ENCODE assay signal across 1 cellular context in genomic region chr6:75602164-75602896, GRCh38.
TF ChIP-seq lines count a peak whose summit lies in the region.

No MANE protein-coding gene starts in this region.

TF ChIP-seq in HEK293, 187 proteins besides CTCF, POLR2A, EP300 and RAD21 (continued from another document and continues in another):
- TF ChIP-seq, protein P1, sequence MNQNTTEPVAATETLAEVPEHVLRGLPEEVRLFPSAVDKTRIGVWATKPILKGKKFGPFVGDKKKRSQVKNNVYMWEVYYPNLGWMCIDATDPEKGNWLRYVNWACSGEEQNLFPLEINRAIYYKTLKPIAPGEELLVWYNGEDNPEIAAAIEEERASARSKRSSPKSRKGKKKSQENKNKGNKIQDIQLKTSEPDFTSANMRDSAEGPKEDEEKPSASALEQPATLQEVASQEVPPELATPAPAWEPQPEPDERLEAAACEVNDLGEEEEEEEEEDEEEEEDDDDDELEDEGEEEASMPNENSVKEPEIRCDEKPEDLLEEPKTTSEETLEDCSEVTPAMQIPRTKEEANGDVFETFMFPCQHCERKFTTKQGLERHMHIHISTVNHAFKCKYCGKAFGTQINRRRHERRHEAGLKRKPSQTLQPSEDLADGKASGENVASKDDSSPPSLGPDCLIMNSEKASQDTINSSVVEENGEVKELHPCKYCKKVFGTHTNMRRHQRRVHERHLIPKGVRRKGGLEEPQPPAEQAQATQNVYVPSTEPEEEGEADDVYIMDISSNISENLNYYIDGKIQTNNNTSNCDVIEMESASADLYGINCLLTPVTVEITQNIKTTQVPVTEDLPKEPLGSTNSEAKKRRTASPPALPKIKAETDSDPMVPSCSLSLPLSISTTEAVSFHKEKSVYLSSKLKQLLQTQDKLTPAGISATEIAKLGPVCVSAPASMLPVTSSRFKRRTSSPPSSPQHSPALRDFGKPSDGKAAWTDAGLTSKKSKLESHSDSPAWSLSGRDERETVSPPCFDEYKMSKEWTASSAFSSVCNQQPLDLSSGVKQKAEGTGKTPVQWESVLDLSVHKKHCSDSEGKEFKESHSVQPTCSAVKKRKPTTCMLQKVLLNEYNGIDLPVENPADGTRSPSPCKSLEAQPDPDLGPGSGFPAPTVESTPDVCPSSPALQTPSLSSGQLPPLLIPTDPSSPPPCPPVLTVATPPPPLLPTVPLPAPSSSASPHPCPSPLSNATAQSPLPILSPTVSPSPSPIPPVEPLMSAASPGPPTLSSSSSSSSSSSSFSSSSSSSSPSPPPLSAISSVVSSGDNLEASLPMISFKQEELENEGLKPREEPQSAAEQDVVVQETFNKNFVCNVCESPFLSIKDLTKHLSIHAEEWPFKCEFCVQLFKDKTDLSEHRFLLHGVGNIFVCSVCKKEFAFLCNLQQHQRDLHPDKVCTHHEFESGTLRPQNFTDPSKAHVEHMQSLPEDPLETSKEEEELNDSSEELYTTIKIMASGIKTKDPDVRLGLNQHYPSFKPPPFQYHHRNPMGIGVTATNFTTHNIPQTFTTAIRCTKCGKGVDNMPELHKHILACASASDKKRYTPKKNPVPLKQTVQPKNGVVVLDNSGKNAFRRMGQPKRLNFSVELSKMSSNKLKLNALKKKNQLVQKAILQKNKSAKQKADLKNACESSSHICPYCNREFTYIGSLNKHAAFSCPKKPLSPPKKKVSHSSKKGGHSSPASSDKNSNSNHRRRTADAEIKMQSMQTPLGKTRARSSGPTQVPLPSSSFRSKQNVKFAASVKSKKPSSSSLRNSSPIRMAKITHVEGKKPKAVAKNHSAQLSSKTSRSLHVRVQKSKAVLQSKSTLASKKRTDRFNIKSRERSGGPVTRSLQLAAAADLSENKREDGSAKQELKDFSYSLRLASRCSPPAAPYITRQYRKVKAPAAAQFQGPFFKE (tag by site-specific recombination; IDR thresholded peaks at IDR 0.05; ENCODE audit: borderline replicate concordance), result no peak
- TF ChIP-seq PRDM4 (tag by site-specific recombination; IDR thresholded peaks at IDR 0.05) (no peak), ZNF513 (tag by site-specific recombination; IDR thresholded peaks at IDR 0.05) (no peak; the same call in 1 of the 2 replicates), ZNF701 (tag by site-specific recombination; IDR thresholded peaks at IDR 0.05) (no peak), ZNF610 (tag by site-specific recombination; IDR thresholded peaks at IDR 0.05; ENCODE audit: borderline replicate concordance) (0 out of 2 replicates have a peak, but pooled peaks have one; percentile 9), ZNF302 (tag by site-specific recombination; IDR thresholded peaks at IDR 0.05; ENCODE audit: low read depth) (no peak), ZNF660 (tag by site-specific recombination; IDR thresholded peaks at IDR 0.05) (peak; percentile 78; the same call in 1 of the 2 replicates), ZBTB1 (tag by site-specific recombination; IDR thresholded peaks at IDR 0.05) (no peak), RBAK (tag by site-specific recombination; IDR thresholded peaks at IDR 0.05) (no peak), ZNF23 (tag by site-specific recombination; IDR thresholded peaks at IDR 0.05; ENCODE audit: borderline replicate concordance) (no peak), ZNF248 (tag by site-specific recombination; IDR thresholded peaks at IDR 0.05) (no peak), ZNF664 (tag by site-specific recombination; IDR thresholded peaks at IDR 0.05) (no peak), ZSCAN23 (tag by site-specific recombination; IDR thresholded peaks at IDR 0.05) (no peak), ZNF157 (tag by site-specific recombination; IDR thresholded peaks at IDR 0.05) (no peak), EGR2 (tag by site-specific recombination; IDR thresholded peaks at IDR 0.05; ENCODE audit: low read depth) (peak; percentile 90), ZNF394 (tag by site-specific recombination; IDR thresholded peaks at IDR 0.05; ENCODE audit: borderline replicate concordance) (peak; percentile 8; the same call in 1 of the 2 replicates), SP2 (tag by site-specific recombination; IDR thresholded peaks at IDR 0.05) (peak; percentile 50), REST (tag by site-specific recombination; IDR thresholded peaks at IDR 0.05) (0 out of 2 replicates have a peak, but pooled peaks have one; percentile 41), ZNF558 (tag by site-specific recombination; IDR thresholded peaks at IDR 0.05) (no peak), ZNF211 (tag by site-specific recombination; IDR thresholded peaks at IDR 0.05; ENCODE audit: low read depth) (no peak), HOXA7 (CRISPR knock-in tag; IDR thresholded peaks at IDR 0.05; ENCODE audit: borderline replicate concordance) (no peak; the same call in 1 of the 2 replicates), ZNF501 (tag by site-specific recombination; IDR thresholded peaks at IDR 0.05) (no peak; the same call in none of the 2 replicates), ZNF416 (tag by site-specific recombination; IDR thresholded peaks at IDR 0.05) (no peak), HOXD13 (CRISPR knock-in tag; IDR thresholded peaks at IDR 0.05; ENCODE audit: borderline replicate concordance) (no peak), ZNF561 (tag by site-specific recombination; IDR thresholded peaks at IDR 0.05; ENCODE audit: borderline replicate concordance) (peak; percentile 68; the same call in 1 of the 2 replicates), ZNF639 (tag by site-specific recombination; IDR thresholded peaks at IDR 0.05) (0 out of 2 replicates have a peak, but pooled peaks have one; percentile 29), ZNF280D (tag by site-specific recombination; IDR thresholded peaks at IDR 0.05) (no peak), ZNF292 (tag by site-specific recombination; IDR thresholded peaks at IDR 0.05; ENCODE audit: borderline replicate concordance, low read depth) (no peak), ZFP69B (tag by site-specific recombination; IDR thresholded peaks at IDR 0.05) (no peak), ZNF785 (tag by site-specific recombination; IDR thresholded peaks at IDR 0.05) (no peak), ZNF24 (tag by site-specific recombination; IDR thresholded peaks at IDR 0.05) (no peak), ZSCAN30 (tag by site-specific recombination; IDR thresholded peaks at IDR 0.05) (peak; percentile 56), MEIS1 (CRISPR knock-in tag; IDR thresholded peaks at IDR 0.05; ENCODE audit: borderline replicate concordance) (0 out of 2 replicates have a peak, but pooled peaks have one; percentile 6)
- TF ChIP-seq, protein P2, sequence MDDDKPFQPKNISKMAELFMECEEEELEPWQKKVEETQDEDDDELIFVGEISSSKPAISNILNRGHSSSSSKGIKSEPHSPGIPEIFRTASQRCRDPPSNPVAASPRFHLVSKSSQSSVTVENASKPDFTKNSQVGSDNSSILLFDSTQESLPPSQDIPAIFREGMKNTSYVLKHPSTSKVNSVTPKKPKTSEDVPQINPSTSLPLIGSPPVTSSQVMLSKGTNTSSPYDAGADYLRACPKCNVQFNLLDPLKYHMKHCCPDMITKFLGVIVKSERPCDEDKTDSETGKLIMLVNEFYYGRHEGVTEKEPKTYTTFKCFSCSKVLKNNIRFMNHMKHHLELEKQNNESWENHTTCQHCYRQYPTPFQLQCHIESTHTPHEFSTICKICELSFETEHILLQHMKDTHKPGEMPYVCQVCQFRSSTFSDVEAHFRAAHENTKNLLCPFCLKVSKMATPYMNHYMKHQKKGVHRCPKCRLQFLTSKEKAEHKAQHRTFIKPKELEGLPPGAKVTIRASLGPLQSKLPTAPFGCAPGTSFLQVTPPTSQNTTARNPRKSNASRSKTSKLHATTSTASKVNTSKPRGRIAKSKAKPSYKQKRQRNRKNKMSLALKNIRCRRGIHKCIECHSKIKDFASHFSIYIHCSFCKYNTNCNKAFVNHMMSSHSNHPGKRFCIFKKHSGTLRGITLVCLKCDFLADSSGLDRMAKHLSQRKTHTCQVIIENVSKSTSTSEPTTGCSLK (tag by site-specific recombination; IDR thresholded peaks at IDR 0.05), result no peak
- TF ChIP-seq, protein P3, sequence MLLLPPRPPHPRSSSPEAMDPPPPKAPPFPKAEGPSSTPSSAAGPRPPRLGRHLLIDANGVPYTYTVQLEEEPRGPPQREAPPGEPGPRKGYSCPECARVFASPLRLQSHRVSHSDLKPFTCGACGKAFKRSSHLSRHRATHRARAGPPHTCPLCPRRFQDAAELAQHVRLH (tag by site-specific recombination; IDR thresholded peaks at IDR 0.05), result no peak
- TF ChIP-seq, protein P4, sequence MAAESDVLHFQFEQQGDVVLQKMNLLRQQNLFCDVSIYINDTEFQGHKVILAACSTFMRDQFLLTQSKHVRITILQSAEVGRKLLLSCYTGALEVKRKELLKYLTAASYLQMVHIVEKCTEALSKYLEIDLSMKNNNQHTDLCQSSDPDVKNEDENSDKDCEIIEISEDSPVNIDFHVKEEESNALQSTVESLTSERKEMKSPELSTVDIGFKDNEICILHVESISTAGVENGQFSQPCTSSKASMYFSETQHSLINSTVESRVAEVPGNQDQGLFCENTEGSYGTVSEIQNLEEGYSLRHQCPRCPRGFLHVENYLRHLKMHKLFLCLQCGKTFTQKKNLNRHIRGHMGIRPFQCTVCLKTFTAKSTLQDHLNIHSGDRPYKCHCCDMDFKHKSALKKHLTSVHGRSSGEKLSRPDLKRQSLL (tag by site-specific recombination; IDR thresholded peaks at IDR 0.05), result no peak
